Comparison of ENCODE assay signal across 1 cellular context in the genomic region with DNA sequence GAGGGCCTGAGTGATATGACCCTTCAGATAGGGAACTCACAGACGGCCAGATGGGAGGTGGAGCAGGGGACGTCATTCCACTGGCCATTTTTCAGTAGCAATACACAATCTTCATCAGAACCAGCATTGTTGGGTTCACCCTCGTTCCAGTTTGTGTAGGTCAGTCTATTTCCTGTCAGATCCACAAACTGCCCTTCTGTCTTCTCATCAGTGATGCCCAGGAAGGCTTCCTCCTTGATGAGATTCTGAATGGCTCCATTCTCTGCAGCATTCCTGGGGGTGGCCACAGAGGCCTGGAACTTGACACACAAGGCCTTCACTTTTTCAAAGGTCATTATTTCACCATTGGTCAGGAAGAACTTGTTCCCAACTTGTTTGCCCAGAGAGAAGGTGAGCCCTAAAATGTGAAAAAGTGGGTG.
TF ChIP-seq lines count a peak whose summit lies in the region.

No MANE protein-coding gene starts in this region.

TF ChIP-seq in HepG2, 621 proteins besides CTCF, POLR2A, EP300 and RAD21 (continued from another document and continues in another):
- TF ChIP-seq, protein P1, sequence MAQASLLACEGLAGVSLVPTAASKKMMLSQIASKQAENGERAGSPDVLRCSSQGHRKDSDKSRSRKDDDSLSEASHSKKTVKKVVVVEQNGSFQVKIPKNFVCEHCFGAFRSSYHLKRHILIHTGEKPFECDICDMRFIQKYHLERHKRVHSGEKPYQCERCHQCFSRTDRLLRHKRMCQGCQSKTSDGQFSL (CRISPR knock-in tag; IDR thresholded peaks at IDR 0.05) = no peak
- TF ChIP-seq, protein P2, sequence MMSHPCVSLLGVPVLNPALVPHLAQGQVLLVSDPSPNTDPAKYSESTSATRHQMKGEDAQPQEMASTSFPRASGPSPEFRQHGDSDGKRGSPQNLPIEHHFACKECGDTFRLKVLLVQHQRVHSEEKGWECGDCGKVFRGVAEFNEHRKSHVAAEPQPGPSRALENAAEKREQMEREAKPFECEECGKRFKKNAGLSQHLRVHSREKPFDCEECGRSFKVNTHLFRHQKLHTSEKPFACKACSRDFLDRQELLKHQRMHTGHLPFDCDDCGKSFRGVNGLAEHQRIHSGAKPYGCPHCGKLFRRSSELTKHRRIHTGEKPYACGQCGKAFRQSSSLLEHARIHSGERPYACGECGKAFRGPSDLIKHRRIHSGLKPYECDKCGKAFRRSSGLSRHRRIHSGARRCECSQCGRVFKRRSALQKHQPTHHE (CRISPR knock-in tag; IDR thresholded peaks at IDR 0.05; ENCODE audit: borderline replicate concordance) = no peak
- TF ChIP-seq ADNP (CRISPR knock-in tag; IDR thresholded peaks at IDR 0.05) = no peak
- no peak for TF ChIP-seq SNAPC2 (CRISPR knock-in tag; IDR thresholded peaks at IDR 0.05)
- TF ChIP-seq, protein P3, sequence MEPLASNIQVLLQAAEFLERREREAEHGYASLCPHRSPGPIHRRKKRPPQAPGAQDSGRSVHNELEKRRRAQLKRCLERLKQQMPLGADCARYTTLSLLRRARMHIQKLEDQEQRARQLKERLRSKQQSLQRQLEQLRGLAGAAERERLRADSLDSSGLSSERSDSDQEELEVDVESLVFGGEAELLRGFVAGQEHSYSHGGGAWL (CRISPR knock-in tag; IDR thresholded peaks at IDR 0.05) = no peak
- TF ChIP-seq, protein P4, sequence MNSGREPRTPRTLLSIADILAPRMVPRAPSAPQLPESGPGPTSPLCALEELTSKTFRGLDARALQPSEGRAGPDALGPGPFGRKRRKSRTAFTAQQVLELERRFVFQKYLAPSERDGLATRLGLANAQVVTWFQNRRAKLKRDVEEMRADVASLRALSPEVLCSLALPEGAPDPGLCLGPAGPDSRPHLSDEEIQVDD (CRISPR knock-in tag; IDR thresholded peaks at IDR 0.05; ENCODE audit: borderline replicate concordance) = no peak
- TF ChIP-seq, protein P5, sequence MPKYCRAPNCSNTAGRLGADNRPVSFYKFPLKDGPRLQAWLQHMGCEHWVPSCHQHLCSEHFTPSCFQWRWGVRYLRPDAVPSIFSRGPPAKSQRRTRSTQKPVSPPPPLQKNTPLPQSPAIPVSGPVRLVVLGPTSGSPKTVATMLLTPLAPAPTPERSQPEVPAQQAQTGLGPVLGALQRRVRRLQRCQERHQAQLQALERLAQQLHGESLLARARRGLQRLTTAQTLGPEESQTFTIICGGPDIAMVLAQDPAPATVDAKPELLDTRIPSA (CRISPR knock-in tag; IDR thresholded peaks at IDR 0.05; ENCODE audit: borderline replicate concordance) = no peak
- no peak for TF ChIP-seq AGO1 (IDR thresholded peaks at IDR 0.05; ENCODE audit: low read depth, low read length, poor library complexity, severe bottlenecking)
- no peak for TF ChIP-seq ARID2 (CRISPR knock-in tag; IDR thresholded peaks at IDR 0.05; ENCODE audit: borderline replicate concordance)
- no peak for TF ChIP-seq ZNF660 (CRISPR knock-in tag; IDR thresholded peaks at IDR 0.05; ENCODE audit: borderline replicate concordance, low read depth)
- no peak for TF ChIP-seq ZKSCAN1 (IDR thresholded peaks at IDR 0.05; ENCODE audit: low read length)
- TF ChIP-seq KLF11 (CRISPR knock-in tag; IDR thresholded peaks at IDR 0.05) = no peak
- TF ChIP-seq HMG20A (CRISPR knock-in tag; IDR thresholded peaks at IDR 0.05; ENCODE audit: borderline replicate concordance) = peak; percentile 77; the same call in 1 of the 2 replicates
- TF ChIP-seq, protein P6, sequence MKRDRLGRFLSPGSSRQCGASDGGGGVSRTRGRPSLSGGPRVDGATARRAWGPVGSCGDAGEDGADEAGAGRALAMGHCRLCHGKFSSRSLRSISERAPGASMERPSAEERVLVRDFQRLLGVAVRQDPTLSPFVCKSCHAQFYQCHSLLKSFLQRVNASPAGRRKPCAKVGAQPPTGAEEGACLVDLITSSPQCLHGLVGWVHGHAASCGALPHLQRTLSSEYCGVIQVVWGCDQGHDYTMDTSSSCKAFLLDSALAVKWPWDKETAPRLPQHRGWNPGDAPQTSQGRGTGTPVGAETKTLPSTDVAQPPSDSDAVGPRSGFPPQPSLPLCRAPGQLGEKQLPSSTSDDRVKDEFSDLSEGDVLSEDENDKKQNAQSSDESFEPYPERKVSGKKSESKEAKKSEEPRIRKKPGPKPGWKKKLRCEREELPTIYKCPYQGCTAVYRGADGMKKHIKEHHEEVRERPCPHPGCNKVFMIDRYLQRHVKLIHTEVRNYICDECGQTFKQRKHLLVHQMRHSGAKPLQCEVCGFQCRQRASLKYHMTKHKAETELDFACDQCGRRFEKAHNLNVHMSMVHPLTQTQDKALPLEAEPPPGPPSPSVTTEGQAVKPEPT (CRISPR knock-in tag; IDR thresholded peaks at IDR 0.05; ENCODE audit: low read depth) = no peak
- TF ChIP-seq, protein P7, sequence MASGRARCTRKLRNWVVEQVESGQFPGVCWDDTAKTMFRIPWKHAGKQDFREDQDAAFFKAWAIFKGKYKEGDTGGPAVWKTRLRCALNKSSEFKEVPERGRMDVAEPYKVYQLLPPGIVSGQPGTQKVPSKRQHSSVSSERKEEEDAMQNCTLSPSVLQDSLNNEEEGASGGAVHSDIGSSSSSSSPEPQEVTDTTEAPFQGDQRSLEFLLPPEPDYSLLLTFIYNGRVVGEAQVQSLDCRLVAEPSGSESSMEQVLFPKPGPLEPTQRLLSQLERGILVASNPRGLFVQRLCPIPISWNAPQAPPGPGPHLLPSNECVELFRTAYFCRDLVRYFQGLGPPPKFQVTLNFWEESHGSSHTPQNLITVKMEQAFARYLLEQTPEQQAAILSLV (CRISPR knock-in tag; IDR thresholded peaks at IDR 0.05; ENCODE audit: borderline replicate concordance) = no peak
- TF ChIP-seq, protein P8, sequence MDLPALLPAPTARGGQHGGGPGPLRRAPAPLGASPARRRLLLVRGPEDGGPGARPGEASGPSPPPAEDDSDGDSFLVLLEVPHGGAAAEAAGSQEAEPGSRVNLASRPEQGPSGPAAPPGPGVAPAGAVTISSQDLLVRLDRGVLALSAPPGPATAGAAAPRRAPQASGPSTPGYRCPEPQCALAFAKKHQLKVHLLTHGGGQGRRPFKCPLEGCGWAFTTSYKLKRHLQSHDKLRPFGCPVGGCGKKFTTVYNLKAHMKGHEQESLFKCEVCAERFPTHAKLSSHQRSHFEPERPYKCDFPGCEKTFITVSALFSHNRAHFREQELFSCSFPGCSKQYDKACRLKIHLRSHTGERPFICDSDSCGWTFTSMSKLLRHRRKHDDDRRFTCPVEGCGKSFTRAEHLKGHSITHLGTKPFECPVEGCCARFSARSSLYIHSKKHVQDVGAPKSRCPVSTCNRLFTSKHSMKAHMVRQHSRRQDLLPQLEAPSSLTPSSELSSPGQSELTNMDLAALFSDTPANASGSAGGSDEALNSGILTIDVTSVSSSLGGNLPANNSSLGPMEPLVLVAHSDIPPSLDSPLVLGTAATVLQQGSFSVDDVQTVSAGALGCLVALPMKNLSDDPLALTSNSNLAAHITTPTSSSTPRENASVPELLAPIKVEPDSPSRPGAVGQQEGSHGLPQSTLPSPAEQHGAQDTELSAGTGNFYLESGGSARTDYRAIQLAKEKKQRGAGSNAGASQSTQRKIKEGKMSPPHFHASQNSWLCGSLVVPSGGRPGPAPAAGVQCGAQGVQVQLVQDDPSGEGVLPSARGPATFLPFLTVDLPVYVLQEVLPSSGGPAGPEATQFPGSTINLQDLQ (CRISPR knock-in tag; IDR thresholded peaks at IDR 0.05) = no peak
- TF ChIP-seq TOE1 (CRISPR knock-in tag; IDR thresholded peaks at IDR 0.05) = no peak
- no peak for TF ChIP-seq MLLT10 (CRISPR knock-in tag; IDR thresholded peaks at IDR 0.05)
- no peak for TF ChIP-seq ZNF547 (CRISPR knock-in tag; IDR thresholded peaks at IDR 0.05)
- no peak for TF ChIP-seq ATRX (CRISPR knock-in tag; IDR thresholded peaks at IDR 0.05; ENCODE audit: borderline replicate concordance)
- TF ChIP-seq, protein P9, sequence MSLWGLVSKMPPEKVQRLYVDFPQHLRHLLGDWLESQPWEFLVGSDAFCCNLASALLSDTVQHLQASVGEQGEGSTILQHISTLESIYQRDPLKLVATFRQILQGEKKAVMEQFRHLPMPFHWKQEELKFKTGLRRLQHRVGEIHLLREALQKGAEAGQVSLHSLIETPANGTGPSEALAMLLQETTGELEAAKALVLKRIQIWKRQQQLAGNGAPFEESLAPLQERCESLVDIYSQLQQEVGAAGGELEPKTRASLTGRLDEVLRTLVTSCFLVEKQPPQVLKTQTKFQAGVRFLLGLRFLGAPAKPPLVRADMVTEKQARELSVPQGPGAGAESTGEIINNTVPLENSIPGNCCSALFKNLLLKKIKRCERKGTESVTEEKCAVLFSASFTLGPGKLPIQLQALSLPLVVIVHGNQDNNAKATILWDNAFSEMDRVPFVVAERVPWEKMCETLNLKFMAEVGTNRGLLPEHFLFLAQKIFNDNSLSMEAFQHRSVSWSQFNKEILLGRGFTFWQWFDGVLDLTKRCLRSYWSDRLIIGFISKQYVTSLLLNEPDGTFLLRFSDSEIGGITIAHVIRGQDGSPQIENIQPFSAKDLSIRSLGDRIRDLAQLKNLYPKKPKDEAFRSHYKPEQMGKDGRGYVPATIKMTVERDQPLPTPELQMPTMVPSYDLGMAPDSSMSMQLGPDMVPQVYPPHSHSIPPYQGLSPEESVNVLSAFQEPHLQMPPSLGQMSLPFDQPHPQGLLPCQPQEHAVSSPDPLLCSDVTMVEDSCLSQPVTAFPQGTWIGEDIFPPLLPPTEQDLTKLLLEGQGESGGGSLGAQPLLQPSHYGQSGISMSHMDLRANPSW (CRISPR knock-in tag; IDR thresholded peaks at IDR 0.05; ENCODE audit: borderline replicate concordance) = no peak
- TF ChIP-seq ZFP36L2 (CRISPR knock-in tag; IDR thresholded peaks at IDR 0.05) = no peak
- no peak for TF ChIP-seq TARDBP (CRISPR knock-in tag; IDR thresholded peaks at IDR 0.05)
- TF ChIP-seq ZSCAN25 (CRISPR knock-in tag; IDR thresholded peaks at IDR 0.05) = no peak
- TF ChIP-seq ZNF644 (CRISPR knock-in tag; IDR thresholded peaks at IDR 0.05; ENCODE audit: low read depth) = peak; percentile 85; the same call in 1 of the 2 replicates
- TF ChIP-seq, protein P10, sequence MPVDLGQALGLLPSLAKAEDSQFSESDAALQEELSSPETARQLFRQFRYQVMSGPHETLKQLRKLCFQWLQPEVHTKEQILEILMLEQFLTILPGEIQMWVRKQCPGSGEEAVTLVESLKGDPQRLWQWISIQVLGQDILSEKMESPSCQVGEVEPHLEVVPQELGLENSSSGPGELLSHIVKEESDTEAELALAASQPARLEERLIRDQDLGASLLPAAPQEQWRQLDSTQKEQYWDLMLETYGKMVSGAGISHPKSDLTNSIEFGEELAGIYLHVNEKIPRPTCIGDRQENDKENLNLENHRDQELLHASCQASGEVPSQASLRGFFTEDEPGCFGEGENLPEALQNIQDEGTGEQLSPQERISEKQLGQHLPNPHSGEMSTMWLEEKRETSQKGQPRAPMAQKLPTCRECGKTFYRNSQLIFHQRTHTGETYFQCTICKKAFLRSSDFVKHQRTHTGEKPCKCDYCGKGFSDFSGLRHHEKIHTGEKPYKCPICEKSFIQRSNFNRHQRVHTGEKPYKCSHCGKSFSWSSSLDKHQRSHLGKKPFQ (CRISPR knock-in tag; IDR thresholded peaks at IDR 0.05; ENCODE audit: insufficient replicate concordance) = no peak
- TF ChIP-seq NR2F2 (IDR thresholded peaks at IDR 0.05; ENCODE audit: borderline replicate concordance, low read depth) = peak; percentile 87
- no peak for TF ChIP-seq ZNF12 (CRISPR knock-in tag; IDR thresholded peaks at IDR 0.05)
- TF ChIP-seq, protein P11, sequence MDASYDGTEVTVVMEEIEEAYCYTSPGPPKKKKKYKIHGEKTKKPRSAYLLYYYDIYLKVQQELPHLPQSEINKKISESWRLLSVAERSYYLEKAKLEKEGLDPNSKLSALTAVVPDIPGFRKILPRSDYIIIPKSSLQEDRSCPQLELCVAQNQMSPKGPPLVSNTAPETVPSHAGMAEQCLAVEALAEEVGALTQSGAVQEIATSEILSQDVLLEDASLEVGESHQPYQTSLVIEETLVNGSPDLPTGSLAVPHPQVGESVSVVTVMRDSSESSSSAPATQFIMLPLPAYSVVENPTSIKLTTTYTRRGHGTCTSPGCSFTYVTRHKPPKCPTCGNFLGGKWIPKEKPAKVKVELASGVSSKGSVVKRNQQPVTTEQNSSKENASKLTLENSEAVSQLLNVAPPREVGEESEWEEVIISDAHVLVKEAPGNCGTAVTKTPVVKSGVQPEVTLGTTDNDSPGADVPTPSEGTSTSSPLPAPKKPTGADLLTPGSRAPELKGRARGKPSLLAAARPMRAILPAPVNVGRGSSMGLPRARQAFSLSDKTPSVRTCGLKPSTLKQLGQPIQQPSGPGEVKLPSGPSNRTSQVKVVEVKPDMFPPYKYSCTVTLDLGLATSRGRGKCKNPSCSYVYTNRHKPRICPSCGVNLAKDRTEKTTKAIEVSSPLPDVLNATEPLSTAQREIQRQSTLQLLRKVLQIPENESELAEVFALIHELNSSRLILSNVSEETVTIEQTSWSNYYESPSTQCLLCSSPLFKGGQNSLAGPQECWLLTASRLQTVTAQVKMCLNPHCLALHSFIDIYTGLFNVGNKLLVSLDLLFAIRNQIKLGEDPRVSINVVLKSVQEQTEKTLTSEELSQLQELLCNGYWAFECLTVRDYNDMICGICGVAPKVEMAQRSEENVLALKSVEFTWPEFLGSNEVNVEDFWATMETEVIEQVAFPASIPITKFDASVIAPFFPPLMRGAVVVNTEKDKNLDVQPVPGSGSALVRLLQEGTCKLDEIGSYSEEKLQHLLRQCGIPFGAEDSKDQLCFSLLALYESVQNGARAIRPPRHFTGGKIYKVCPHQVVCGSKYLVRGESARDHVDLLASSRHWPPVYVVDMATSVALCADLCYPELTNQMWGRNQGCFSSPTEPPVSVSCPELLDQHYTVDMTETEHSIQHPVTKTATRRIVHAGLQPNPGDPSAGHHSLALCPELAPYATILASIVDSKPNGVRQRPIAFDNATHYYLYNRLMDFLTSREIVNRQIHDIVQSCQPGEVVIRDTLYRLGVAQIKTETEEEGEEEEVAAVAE (CRISPR knock-in tag; IDR thresholded peaks at IDR 0.05; ENCODE audit: borderline replicate concordance) = no peak
- TF ChIP-seq MZF1 (CRISPR knock-in tag; IDR thresholded peaks at IDR 0.05; ENCODE audit: borderline replicate concordance) = no peak
- TF ChIP-seq ZNF350 (CRISPR knock-in tag; IDR thresholded peaks at IDR 0.05; ENCODE audit: borderline replicate concordance, low read depth) = no peak
- TF ChIP-seq, protein P12, sequence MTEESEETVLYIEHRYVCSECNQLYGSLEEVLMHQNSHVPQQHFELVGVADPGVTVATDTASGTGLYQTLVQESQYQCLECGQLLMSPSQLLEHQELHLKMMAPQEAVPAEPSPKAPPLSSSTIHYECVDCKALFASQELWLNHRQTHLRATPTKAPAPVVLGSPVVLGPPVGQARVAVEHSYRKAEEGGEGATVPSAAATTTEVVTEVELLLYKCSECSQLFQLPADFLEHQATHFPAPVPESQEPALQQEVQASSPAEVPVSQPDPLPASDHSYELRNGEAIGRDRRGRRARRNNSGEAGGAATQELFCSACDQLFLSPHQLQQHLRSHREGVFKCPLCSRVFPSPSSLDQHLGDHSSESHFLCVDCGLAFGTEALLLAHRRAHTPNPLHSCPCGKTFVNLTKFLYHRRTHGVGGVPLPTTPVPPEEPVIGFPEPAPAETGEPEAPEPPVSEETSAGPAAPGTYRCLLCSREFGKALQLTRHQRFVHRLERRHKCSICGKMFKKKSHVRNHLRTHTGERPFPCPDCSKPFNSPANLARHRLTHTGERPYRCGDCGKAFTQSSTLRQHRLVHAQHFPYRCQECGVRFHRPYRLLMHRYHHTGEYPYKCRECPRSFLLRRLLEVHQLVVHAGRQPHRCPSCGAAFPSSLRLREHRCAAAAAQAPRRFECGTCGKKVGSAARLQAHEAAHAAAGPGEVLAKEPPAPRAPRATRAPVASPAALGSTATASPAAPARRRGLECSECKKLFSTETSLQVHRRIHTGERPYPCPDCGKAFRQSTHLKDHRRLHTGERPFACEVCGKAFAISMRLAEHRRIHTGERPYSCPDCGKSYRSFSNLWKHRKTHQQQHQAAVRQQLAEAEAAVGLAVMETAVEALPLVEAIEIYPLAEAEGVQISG (CRISPR knock-in tag; IDR thresholded peaks at IDR 0.05) = no peak
- TF ChIP-seq MXD4 (CRISPR knock-in tag; IDR thresholded peaks at IDR 0.05) = no peak
- no peak for TF ChIP-seq PCBP1 (IDR thresholded peaks at IDR 0.05; ENCODE audit: borderline replicate concordance, low read depth, low read length)
- TF ChIP-seq ZNF432 (CRISPR knock-in tag; IDR thresholded peaks at IDR 0.05; ENCODE audit: borderline replicate concordance) = no peak
- peak; percentile 77 for TF ChIP-seq RXRB (CRISPR knock-in tag; IDR thresholded peaks at IDR 0.05; ENCODE audit: borderline replicate concordance)
- TF ChIP-seq SMYD3 (CRISPR knock-in tag; IDR thresholded peaks at IDR 0.05) = no peak
